Comparison of ENCODE assay signal across 1 cellular context in the genomic region with DNA sequence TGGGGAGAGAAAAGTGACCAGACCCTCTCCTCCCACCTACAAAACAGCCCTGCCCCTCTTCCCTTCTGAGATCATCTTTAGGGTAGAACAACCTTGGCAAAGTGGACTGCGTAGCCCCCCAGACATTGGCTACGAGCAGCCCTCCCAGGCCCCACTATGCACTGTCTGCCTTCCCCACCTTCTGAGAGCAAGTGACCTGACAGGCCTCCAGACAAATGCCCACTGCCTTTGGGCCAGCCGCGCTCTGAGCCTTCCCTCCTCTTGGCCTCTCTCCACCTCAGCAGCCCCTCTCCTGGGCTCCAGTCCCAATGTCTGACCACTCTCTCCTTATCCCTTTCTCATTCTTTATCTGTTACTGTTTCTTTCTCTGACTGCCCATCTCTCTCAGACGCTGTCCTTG.
TF ChIP-seq lines count a peak whose summit lies in the region.

No MANE protein-coding gene starts in this region.

TF ChIP-seq in GM23338, 12 proteins besides CTCF, POLR2A, EP300 and RAD21 (continued from another document):
- TF ChIP-seq, protein P1, sequence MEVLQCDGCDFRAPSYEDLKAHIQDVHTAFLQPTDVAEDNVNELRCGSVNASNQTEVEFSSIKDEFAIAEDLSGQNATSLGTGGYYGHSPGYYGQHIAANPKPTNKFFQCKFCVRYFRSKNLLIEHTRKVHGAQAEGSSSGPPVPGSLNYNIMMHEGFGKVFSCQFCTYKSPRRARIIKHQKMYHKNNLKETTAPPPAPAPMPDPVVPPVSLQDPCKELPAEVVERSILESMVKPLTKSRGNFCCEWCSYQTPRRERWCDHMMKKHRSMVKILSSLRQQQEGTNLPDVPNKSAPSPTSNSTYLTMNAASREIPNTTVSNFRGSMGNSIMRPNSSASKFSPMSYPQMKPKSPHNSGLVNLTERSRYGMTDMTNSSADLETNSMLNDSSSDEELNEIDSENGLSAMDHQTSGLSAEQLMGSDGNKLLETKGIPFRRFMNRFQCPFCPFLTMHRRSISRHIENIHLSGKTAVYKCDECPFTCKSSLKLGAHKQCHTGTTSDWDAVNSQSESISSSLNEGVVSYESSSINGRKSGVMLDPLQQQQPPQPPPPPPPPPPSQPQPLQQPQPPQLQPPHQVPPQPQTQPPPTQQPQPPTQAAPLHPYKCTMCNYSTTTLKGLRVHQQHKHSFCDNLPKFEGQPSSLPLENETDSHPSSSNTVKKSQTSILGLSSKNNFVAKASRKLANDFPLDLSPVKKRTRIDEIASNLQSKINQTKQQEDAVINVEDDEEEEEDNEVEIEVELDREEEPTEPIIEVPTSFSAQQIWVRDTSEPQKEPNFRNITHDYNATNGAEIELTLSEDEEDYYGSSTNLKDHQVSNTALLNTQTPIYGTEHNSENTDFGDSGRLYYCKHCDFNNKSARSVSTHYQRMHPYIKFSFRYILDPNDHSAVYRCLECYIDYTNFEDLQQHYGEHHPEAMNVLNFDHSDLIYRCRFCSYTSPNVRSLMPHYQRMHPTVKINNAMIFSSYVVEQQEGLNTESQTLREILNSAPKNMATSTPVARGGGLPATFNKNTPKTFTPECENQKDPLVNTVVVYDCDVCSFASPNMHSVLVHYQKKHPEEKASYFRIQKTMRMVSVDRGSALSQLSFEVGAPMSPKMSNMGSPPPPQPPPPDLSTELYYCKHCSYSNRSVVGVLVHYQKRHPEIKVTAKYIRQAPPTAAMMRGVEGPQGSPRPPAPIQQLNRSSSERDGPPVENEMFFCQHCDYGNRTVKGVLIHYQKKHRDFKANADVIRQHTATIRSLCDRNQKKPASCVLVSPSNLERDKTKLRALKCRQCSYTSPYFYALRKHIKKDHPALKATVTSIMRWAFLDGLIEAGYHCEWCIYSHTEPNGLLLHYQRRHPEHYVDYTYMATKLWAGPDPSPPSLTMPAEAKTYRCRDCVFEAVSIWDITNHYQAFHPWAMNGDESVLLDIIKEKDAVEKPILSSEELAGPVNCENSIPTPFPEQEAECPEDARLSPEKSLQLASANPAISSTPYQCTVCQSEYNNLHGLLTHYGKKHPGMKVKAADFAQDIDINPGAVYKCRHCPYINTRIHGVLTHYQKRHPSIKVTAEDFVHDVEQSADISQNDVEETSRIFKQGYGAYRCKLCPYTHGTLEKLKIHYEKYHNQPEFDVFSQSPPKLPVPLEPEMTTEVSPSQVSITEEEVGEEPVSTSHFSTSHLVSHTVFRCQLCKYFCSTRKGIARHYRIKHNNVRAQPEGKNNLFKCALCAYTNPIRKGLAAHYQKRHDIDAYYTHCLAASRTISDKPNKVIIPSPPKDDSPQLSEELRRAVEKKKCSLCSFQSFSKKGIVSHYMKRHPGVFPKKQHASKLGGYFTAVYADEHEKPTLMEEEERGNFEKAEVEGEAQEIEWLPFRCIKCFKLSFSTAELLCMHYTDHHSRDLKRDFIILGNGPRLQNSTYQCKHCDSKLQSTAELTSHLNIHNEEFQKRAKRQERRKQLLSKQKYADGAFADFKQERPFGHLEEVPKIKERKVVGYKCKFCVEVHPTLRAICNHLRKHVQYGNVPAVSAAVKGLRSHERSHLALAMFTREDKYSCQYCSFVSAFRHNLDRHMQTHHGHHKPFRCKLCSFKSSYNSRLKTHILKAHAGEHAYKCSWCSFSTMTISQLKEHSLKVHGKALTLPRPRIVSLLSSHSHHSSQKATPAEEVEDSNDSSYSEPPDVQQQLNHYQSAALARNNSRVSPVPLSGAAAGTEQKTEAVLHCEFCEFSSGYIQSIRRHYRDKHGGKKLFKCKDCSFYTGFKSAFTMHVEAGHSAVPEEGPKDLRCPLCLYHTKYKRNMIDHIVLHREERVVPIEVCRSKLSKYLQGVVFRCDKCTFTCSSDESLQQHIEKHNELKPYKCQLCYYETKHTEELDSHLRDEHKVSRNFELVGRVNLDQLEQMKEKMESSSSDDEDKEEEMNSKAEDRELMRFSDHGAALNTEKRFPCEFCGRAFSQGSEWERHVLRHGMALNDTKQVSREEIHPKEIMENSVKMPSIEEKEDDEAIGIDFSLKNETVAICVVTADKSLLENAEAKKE (CRISPR knock-in tag; IDR thresholded peaks at IDR 0.05), result no peak
- TF ChIP-seq NANOG (IDR thresholded peaks at IDR 0.05; ENCODE audit: borderline replicate concordance), result no peak
